8 cellular contexts compared by ENCODE assay signal in genomic region chr2:218898109-218898878, GRCh38. TPM values are rescaled to one million over a fixed set of nuclear protein-coding genes. Genes with fewer than 3 reads are reported as not detected.
DNase-seq lines count a peak whose midpoint lies in the region; ATAC-seq and TF ChIP-seq lines count a peak whose summit lies in the region.

No MANE protein-coding gene starts in this region.

- H3K4me3 ChIP-seq in RWPE2 (ENCODE audit: severe bottlenecking) (no peak overlapping the region), gastrocnemius medialis (peak overlapping the region in 3 of 4 donors; percentile 8 to 34 (median 25))

- H3K9me3 ChIP-seq in RWPE2 (ENCODE audit: severe bottlenecking) (no peaks in the 10 kb centered on the region), gastrocnemius medialis (no peaks in the 10 kb centered on the region)

- H3K4me1 ChIP-seq in RWPE2 (ENCODE audit: insufficient read depth, poor library complexity, severe bottlenecking) (peaks cover 35% of the 10 kb centered on the region), gastrocnemius medialis (peaks cover 9% of the 10 kb centered on the region in 2 donors)

- H3K27ac ChIP-seq in RWPE2 (ENCODE audit: poor library complexity, severe bottlenecking) = peak overlapping the region; percentile 72
- no peak overlapping the region for H3K27ac ChIP-seq in gastrocnemius medialis

- peak; percentile 90 for DNase-seq in AG20443 (ENCODE audit: low spot score)
- DNase-seq in RWPE2 (ENCODE audit: low spot score) = no peak
- DNase-seq in activated naive CD4-positive, alpha-beta T cell treated with Interleukin-2 at 50 U/mL for 16 hours = peak; percentile 87
- peak; percentile 86 for DNase-seq in Right ventricle myocardium inferior (ENCODE audit: missing footprints)
- DNase-seq in gastrocnemius medialis = peak in 1 of 2 donors; percentile 40
- DNase-seq in cerebellar nuclear complex (lab: John Stamatoyannopoulos, UW) = no peak

- no peaks in the 10 kb centered on the region for H3K36me3 ChIP-seq in RWPE2 (ENCODE audit: low read depth)
- no peaks in the 10 kb centered on the region for H3K36me3 ChIP-seq in gastrocnemius medialis

- no peak for TF ChIP-seq POLR2A in gastrocnemius medialis (IDR thresholded peaks at IDR 0.05)

- intact Hi-C loops in Right ventricle myocardium inferior (cut with DNase I) (loop anchor here (2.0 to 5.0 kb wide), 2 partner anchors 21 to 46 kb away; no protein-coding TSS in a partner anchor), gastrocnemius medialis (cut with DNase I; ENCODE audit: low total_unique reads) (loop anchor here (1.0 to 2.0 kb wide), 2 partner anchors 21 to 45 kb away; no protein-coding TSS in a partner anchor)

- TF ChIP-seq CTCF in RWPE2 (IDR thresholded peaks at IDR 0.05; ENCODE audit: poor library complexity, severe bottlenecking) (peak; percentile 96), gastrocnemius medialis (IDR thresholded peaks at IDR 0.05 in 4 of 5, conservative IDR thresholded peaks at IDR 0.05 in 1 of 5) (peak; percentile 83 to 96 (median 92))

- peak; percentile 41 for ATAC-seq in GM18907 (IDR thresholded peaks at IDR 0.05; ENCODE audit: unreplicated experiment)
- peak; percentile 26 for ATAC-seq in HG03558 (IDR thresholded peaks at IDR 0.05; ENCODE audit: extremely low read depth, unreplicated experiment)
- ATAC-seq in RWPE2 (ENCODE audit: low read depth) = peak; percentile 24
- ATAC-seq in Right ventricle myocardium inferior = peak; percentile 72
- ATAC-seq in gastrocnemius medialis = peak; percentile 57 to 71

- in situ Hi-C loops in gastrocnemius medialis (cut with MboI; ENCODE audit: low sequenced_read_pairs in 4 of 4) = no loop called here

- H3K27me3 ChIP-seq in RWPE2 (ENCODE audit: insufficient read depth, poor library complexity, severe bottlenecking) (no peaks in the 10 kb centered on the region), gastrocnemius medialis (peaks cover 64 to 78% (median 68%) of the 10 kb centered on the region in 3 donors)

RNA-seq across cellular contexts. Expression of gene WNT10A, which starts 17.6 kb away (rescaled TPM):
- not detected for total RNA-seq in Right ventricle myocardium inferior
- not detected for total RNA-seq in gastrocnemius medialis

RNA-seq across cellular contexts. Expression of gene WNT6, which starts 38.7 kb away (rescaled TPM):
- total RNA-seq in Right ventricle myocardium inferior (2.1 TPM), gastrocnemius medialis (1 to 10 TPM in 2 of 4 donors, under 1 TPM in 2; 0.36 to 3.9 (median 2.1) TPM)

Comparison
In these comparisons a context has a peak if more than half of its experiments do, and no peak if none do; other contexts are left out.
1. DNase-seq: peak in AG20443 (single experiment), activated naive CD4-positive, alpha-beta T cell treated with Interleukin-2 at 50 U/mL for 16 hours (single experiment) and Right ventricle myocardium inferior (single experiment); none in RWPE2 (single experiment) and cerebellar nuclear complex (0 of 2).
2. Peak in every context shown above with its lines, with median percentiles within 50 percentile points of each other: ATAC-seq.